ENCODE assay signal across 19 cellular contexts in genomic region chr11:38819986-38820385, GRCh38.
A peak's percentile ranks its signal among the peaks of the same experiment; 100 is the strongest.
DNase-seq lines count a peak whose midpoint lies in the region; ATAC-seq lines count a peak whose summit lies in the region.
"Had no signal": no experiment of that assay in that cellular context is flagged by ENCODE, and none has a peak within 500 bp of the region (broad histone marks: within the 10 kb centered on the region; RNA-seq: fewer than 3 reads in every experiment).

No MANE protein-coding gene starts in this region.

- peak; percentile 38 for DNase-seq in NCI-H2227 (lab: John Stamatoyannopoulos, UW; ENCODE audit: unreplicated experiment)
- DNase-seq in OCI-M1 (lab: John Stamatoyannopoulos, UW): peak; percentile 1
- peak; percentile 51 for DNase-seq in mesenchymal stem cell
- DNase-seq in activated T-cell treated with anti-CD3 and anti-CD28 coated beads, Interleukin-2, amount 50 U/mL, for 48 hours: no peak
- no peak for DNase-seq in AML-193 (lab: John Stamatoyannopoulos, UW)
- DNase-seq: BE2C; CD4-positive, alpha-beta T cell; CD8-positive, alpha-beta memory T cell; DMS 273 treated with DMSO at 0.1 percent for 48 hours; DMS79; EL; GDM1; H9 had no signal

- H3K79me1 ChIP-seq in mesenchymal stem cell (replicated peaks; ENCODE audit: low read length, poor library complexity, severe bottlenecking): no peaks in the 10 kb centered on the region

- H2AFZ ChIP-seq in mesenchymal stem cell (ENCODE audit: low read depth, low read length): no peak overlapping the region
- H2AFZ ChIP-seq: GM23338 had no signal

- no peak overlapping the region for H2BK120ac ChIP-seq in mesenchymal stem cell (ENCODE audit: low read depth, low read length)

- no peak overlapping the region for H3K4ac ChIP-seq in mesenchymal stem cell (ENCODE audit: low read depth in 1 of 2, low read length in 2 of 2)

- no peak overlapping the region for H3K14ac ChIP-seq in mesenchymal stem cell (ENCODE audit: low read length in 2 of 2)

- no peak overlapping the region for H4K91ac ChIP-seq in mesenchymal stem cell (ENCODE audit: low read length)

- H2BK5ac ChIP-seq in mesenchymal stem cell (ENCODE audit: low read depth, low read length, poor library complexity, severe bottlenecking): no peak overlapping the region

- H3K27me3 ChIP-seq in mesenchymal stem cell (ENCODE audit: control insufficient read depth in 1 of 2, insufficient read depth in 1 of 2, low read length in 2 of 2): no peaks in the 10 kb centered on the region
- H3K27me3 ChIP-seq: BE2C; BLaER1 treated with 17β-estradiol and CSF1 and Interleukin-3, amounts not matched to agents 10 nM and 100 nM had no signal

- no peak overlapping the region for H3K27ac ChIP-seq in mesenchymal stem cell (ENCODE audit: low read length, poor library complexity, severe bottlenecking)
- H3K27ac ChIP-seq: 22Rv1; BLaER1 treated with 17β-estradiol and CSF1 and Interleukin-3, amounts not matched to agents 10 nM and 100 nM had no signal

- H2AK5ac ChIP-seq in mesenchymal stem cell (ENCODE audit: low read length, severe bottlenecking): no peak overlapping the region

- no peak overlapping the region for H3K23ac ChIP-seq in mesenchymal stem cell (ENCODE audit: low read length in 2 of 2)

- H4K8ac ChIP-seq in mesenchymal stem cell (ENCODE audit: low read length): no peak overlapping the region

- H3K4me2 ChIP-seq in mesenchymal stem cell (ENCODE audit: low read length, poor library complexity, severe bottlenecking): no peak overlapping the region
- H3K4me2 ChIP-seq: BLaER1 treated with 17β-estradiol and CSF1 and Interleukin-3, amounts not matched to agents 10 nM and 100 nM; GM23338 had no signal

- no peak overlapping the region for H2BK12ac ChIP-seq in mesenchymal stem cell (ENCODE audit: low read length in 2 of 2)

- no peak overlapping the region for H3K9ac ChIP-seq in mesenchymal stem cell (ENCODE audit: low read length)
- H3K9ac ChIP-seq: BLaER1 treated with 17β-estradiol and CSF1 and Interleukin-3, amounts not matched to agents 10 nM and 100 nM had no signal

- H3K4me3 ChIP-seq in mesenchymal stem cell (ENCODE audit: insufficient read depth in 1 of 2, low read depth in 1 of 2, low read length in 2 of 2): no peak overlapping the region
- H3K4me3 ChIP-seq: BLaER1 treated with 17β-estradiol and CSF1 and Interleukin-3, amounts not matched to agents 10 nM and 100 nM; GM12878; GM23338 had no signal

- no peak overlapping the region for H2BK15ac ChIP-seq in mesenchymal stem cell (ENCODE audit: low read depth, poor library complexity, severe bottlenecking)

- H3K9me3 ChIP-seq in mesenchymal stem cell (ENCODE audit: control insufficient read depth, low read length): no peaks in the 10 kb centered on the region
- H3K9me3 ChIP-seq: BE2C had no signal

- H3K18ac ChIP-seq in mesenchymal stem cell (ENCODE audit: low read depth in 1 of 2, low read length in 2 of 2): no peak overlapping the region

- H3K4me1 ChIP-seq in mesenchymal stem cell (ENCODE audit: control insufficient read depth, insufficient read depth, low read depth, low read length): no peaks in the 10 kb centered on the region
- H3K4me1 ChIP-seq: BE2C had no signal

- H3K36me3 ChIP-seq in mesenchymal stem cell (ENCODE audit: control insufficient read depth in 1 of 2, insufficient read depth in 2 of 2, low read depth in 1 of 2, low read length in 2 of 2): no peaks in the 10 kb centered on the region
- H3K36me3 ChIP-seq: BE2C; BLaER1 treated with 17β-estradiol and CSF1 and Interleukin-3, amounts not matched to agents 10 nM and 100 nM had no signal

- ATAC-seq in HG03565 (IDR thresholded peaks at IDR 0.05; ENCODE audit: unreplicated experiment): no peak
- ATAC-seq: GM12878, GM23338, HCT116 had no signal

Comparison
In these comparisons a context has a peak if more than half of its experiments do, and no peak if none do; other contexts are left out.
1. DNase-seq: peak in NCI-H2227 (single experiment), OCI-M1 (single experiment) and mesenchymal stem cell (single experiment); none in activated T-cell treated with anti-CD3 and anti-CD28 coated beads, Interleukin-2, amount 50 U/mL, for 48 hours (0 of 2) and AML-193 (0 of 2).